In genomic region chr4:105146286-105147219, GRCh38 we compare ENCODE assay signal across 8 cellular contexts. TPM values are rescaled to one million over a fixed set of nuclear protein-coding genes. Genes with fewer than 3 reads are reported as not detected.
A peak's percentile ranks its signal among the peaks of the same experiment; 100 is the strongest.
DNase-seq lines count a peak whose midpoint lies in the region; ATAC-seq and TF ChIP-seq lines count a peak whose summit lies in the region.

Gene TET2 (plus strand): TSS chr4:105146876. CDS start chr4:105233943, 87,067 bp downstream.

- H3K4me1 Mint-ChIP-seq in activated CD8-positive, alpha-beta T cell treated with anti-CD3 and anti-CD28 coated beads, Interleukin-2, amount 10 ng/mL, durations not matched to agents 7 days and 5 days (ENCODE audit: low read depth), result peaks cover 33% of the 10 kb centered on the region

- no peaks in the 10 kb centered on the region for H3K9me3 Mint-ChIP-seq in activated CD8-positive, alpha-beta T cell treated with anti-CD3 and anti-CD28 coated beads, Interleukin-2, amount 10 ng/mL, durations not matched to agents 7 days and 5 days (ENCODE audit: insufficient read depth)

- CTCF ChIA-PET in activated CD8-positive, alpha-beta T cell treated with anti-CD3 and anti-CD28 coated beads, Interleukin-2, amount 10 ng/mL, durations not matched to agents 7 days and 5 days (lab: Charles Lee), result interaction anchor here (1.0 to 2.0 kb wide), 3 partner anchors 16 to 327 kb away, joined by 3 to 12 read pairs (median 5); partner anchors contain the start of gene PPA2

- POLR2A ChIA-PET in activated CD8-positive, alpha-beta T cell treated with anti-CD3 and anti-CD28 coated beads, Interleukin-2, amount 10 ng/mL, durations not matched to agents 7 days and 5 days (lab: Charles Lee), result interaction anchor here (0.6 to 1.8 kb wide), 12 partner anchors 8 to 328 kb away, joined by 3 to 7 read pairs (median 4); partner anchors contain the start of gene PPA2

- DNase-seq in CD1c-positive myeloid dendritic cell (ENCODE audit: extremely low spot score), result peak; percentile 97
- DNase-seq in NCI-H82 treated with DMSO at 0.1 percent for 48 hours (lab: John Stamatoyannopoulos, UW; ENCODE audit: unreplicated experiment), result peak; percentile 62
- DNase-seq in activated CD8-positive, alpha-beta T cell treated with anti-CD3 and anti-CD28 coated beads, Interleukin-2, amount 10 ng/mL, durations not matched to agents 7 days and 5 days, result peak; percentile 89
- DNase-seq in ecto neural progenitor cell (ENCODE audit: low spot score), result peak; percentile 81
- peak; percentile 89 for DNase-seq in lower lobe of right lung
- DNase-seq in stimulated activated CD4-positive, alpha-beta T cell treated with anti-CD3 and anti-CD28 coated beads, Interleukin-4, amount 100 ng/mL, for 48 hours (ENCODE audit: low read depth in 2 of 2), result peak; percentile 61 to 77

- TF ChIP-seq CTCF in lower lobe of right lung (IDR thresholded peaks at IDR 0.05), result peak; percentile 7

- no peaks in the 10 kb centered on the region for H3K27me3 Mint-ChIP-seq in activated CD8-positive, alpha-beta T cell treated with anti-CD3 and anti-CD28 coated beads, Interleukin-2, amount 10 ng/mL, durations not matched to agents 7 days and 5 days (ENCODE audit: low read depth)

- peak within 1 kb of the TSS; percentile 78 for H3K4me3 ChIP-seq in lower lobe of right lung

- H3K27ac ChIP-seq in lower lobe of right lung, result peak within 1 kb of the TSS; percentile 89

- no peaks in the 10 kb centered on the region for H3K9me3 ChIP-seq in lower lobe of right lung

- ATAC-seq in GM19452 (IDR thresholded peaks at IDR 0.05; ENCODE audit: unreplicated experiment) (peak; percentile 86), HG03571 (IDR thresholded peaks at IDR 0.05; ENCODE audit: unreplicated experiment) (peak; percentile 78), lower lobe of right lung (peak; percentile 88 to 91)
- peak; percentile 93 for ATAC-seq in activated CD8-positive, alpha-beta T cell treated with anti-CD3 and anti-CD28 coated beads, Interleukin-2, amount 10 ng/mL, durations not matched to agents 7 days and 5 days

- H3K36me3 ChIP-seq in lower lobe of right lung, result no peaks in the 10 kb centered on the region

- H3K27ac Mint-ChIP-seq in activated CD8-positive, alpha-beta T cell treated with anti-CD3 and anti-CD28 coated beads, Interleukin-2, amount 10 ng/mL, durations not matched to agents 7 days and 5 days, result peak within 1 kb of the TSS; percentile 100

- no peaks in the 10 kb centered on the region for H3K27me3 ChIP-seq in lower lobe of right lung (ENCODE audit: low read depth)

- intact Hi-C loops in lower lobe of right lung (cut with DNase I), result no loop called here

- H3K4me3 Mint-ChIP-seq in activated CD8-positive, alpha-beta T cell treated with anti-CD3 and anti-CD28 coated beads, Interleukin-2, amount 10 ng/mL, durations not matched to agents 7 days and 5 days, result peak within 1 kb of the TSS; percentile 99

- H3K36me3 Mint-ChIP-seq in activated CD8-positive, alpha-beta T cell treated with anti-CD3 and anti-CD28 coated beads, Interleukin-2, amount 10 ng/mL, durations not matched to agents 7 days and 5 days (ENCODE audit: low read depth), result peaks cover 11% of the 10 kb centered on the region

- H3K4me1 ChIP-seq in lower lobe of right lung, result peaks cover 28% of the 10 kb centered on the region

RNA-seq across cellular contexts. Expression of gene TET2, which starts in this region (rescaled TPM):
- total RNA-seq in activated CD8-positive, alpha-beta T cell treated with anti-CD3 and anti-CD28 coated beads, Interleukin-2, amount 10 ng/mL, durations not matched to agents 7 days and 5 days, result 10 to 100 TPM; 28.4 to 29.3 TPM
- total RNA-seq in lower lobe of right lung, result 37.3 TPM

Comparison
In these comparisons a context has a peak if more than half of its experiments do, and no peak if none do; other contexts are left out.
1. Peak in every context shown above with its lines: DNase-seq, ATAC-seq, H3K4me3 ChIP-seq and H3K27ac ChIP-seq.